In genomic region chr2:105336786-105337121, GRCh38 we compare ENCODE assay signal across 8 cellular contexts. TPM values are rescaled to one million over a fixed set of nuclear protein-coding genes. Genes with fewer than 3 reads are reported as not detected.
DNase-seq lines count a peak whose midpoint lies in the region; ATAC-seq, FAIRE-seq and TF ChIP-seq lines count a peak whose summit lies in the region.

No MANE protein-coding gene starts in this region.

- H3K27me3 ChIP-seq in K562 (ENCODE audit: control insufficient read depth in 2 of 2, insufficient read depth in 2 of 2, low read length in 2 of 2) (no peaks in the 10 kb centered on the region), lower lobe of right lung (ENCODE audit: low read depth) (no peaks in the 10 kb centered on the region), tibial nerve (no peaks in the 10 kb centered on the region)

- H3K9me3 Mint-ChIP-seq in activated T-cell treated with anti-CD3 and anti-CD28 coated beads, Interleukin-2, amount 50 U/mL, for 72 hours: no peaks in the 10 kb centered on the region

- peak overlapping the region; percentile 99 for H3K27ac ChIP-seq in K562 (ENCODE audit: extremely low read depth, low read depth, low read length)
- peak overlapping the region; percentile 96 for H3K27ac ChIP-seq in lower lobe of right lung
- H3K27ac ChIP-seq in tibial nerve: peak overlapping the region; percentile 88 to 97 (median 92)

- H3K9me3 ChIP-seq in K562 (replicated peaks; ENCODE audit: control insufficient read depth, insufficient read depth, low read depth, low read length) (no peaks in the 10 kb centered on the region), lower lobe of right lung (no peaks in the 10 kb centered on the region), tibial nerve (no peaks in the 10 kb centered on the region)

- peak overlapping the region; percentile 98 to 99 for H3K9ac ChIP-seq in K562 (ENCODE audit: insufficient read depth in 1 of 2, low read depth in 2 of 2, low read length in 2 of 2)

- TF ChIP-seq CTCF in K562 (IDR thresholded peaks at IDR 0.05 in 2 of 3, conservative IDR thresholded peaks at IDR 0.05 in 1 of 3; ENCODE audit: insufficient read depth in 2 of 3, low read depth in 1 of 3, low read length in 3 of 3) (no peak), lower lobe of right lung (IDR thresholded peaks at IDR 0.05) (no peak), tibial nerve (IDR thresholded peaks at IDR 0.05) (no peak)

- WGBS in K562 (ENCODE audit: insufficient coverage, low coverage, missing lambda C conversion rate): 0% methylated on average over 7 of the region's 7 CpGs
- 3% methylated on average over 7 of the region's 7 CpGs for WGBS in tibial nerve, 2 donors

- intact Hi-C loops in K562 (cut with micrococcal nuclease) (no loop called here), lower lobe of right lung (cut with DNase I) (no loop called here)

- peak overlapping the region; percentile 60 for H3K4me3 ChIP-seq in K562
- peak overlapping the region; percentile 67 for H3K4me3 ChIP-seq in lower lobe of right lung
- peak overlapping the region; percentile 82 to 95 (median 92) for H3K4me3 ChIP-seq in tibial nerve

- H3K79me2 ChIP-seq in K562 (ENCODE audit: control insufficient read depth, insufficient read depth, low read length): peaks cover 59% of the 10 kb centered on the region

- H3K36me3 ChIP-seq in K562 (ENCODE audit: control insufficient read depth, insufficient read depth, low read length): peaks cover 35% of the 10 kb centered on the region
- H3K36me3 ChIP-seq in lower lobe of right lung: peaks cover 18% of the 10 kb centered on the region
- H3K36me3 ChIP-seq in tibial nerve: peaks cover 0 to 33% (median 7%) of the 10 kb centered on the region in 3 donors

- H3K4me1 ChIP-seq in K562 (replicated peaks in 1 of 2; ENCODE audit: control insufficient read depth in 2 of 2, insufficient read depth in 2 of 2, low read length in 2 of 2): peaks cover 3 to 24% of the 10 kb centered on the region in 2 experiments; a peak in 3 of 5 replicates
- peaks cover 18% of the 10 kb centered on the region for H3K4me1 ChIP-seq in lower lobe of right lung
- peaks cover 0 to 37% (median 15%) of the 10 kb centered on the region in 4 donors for H3K4me1 ChIP-seq in tibial nerve

- no peaks in the 10 kb centered on the region for H3K27me3 Mint-ChIP-seq in activated T-cell treated with anti-CD3 and anti-CD28 coated beads, Interleukin-2, amount 50 U/mL, for 72 hours (ENCODE audit: low read depth)

- no peaks in the 10 kb centered on the region for H3K9me1 ChIP-seq in K562 (ENCODE audit: control insufficient read depth, insufficient read depth, low read length)

- no peak for DNase-seq in activated T-cell treated with anti-CD3 and anti-CD28 coated beads, Interleukin-2, amount 50 U/mL, for 72 hours
- DNase-seq in activated T-cell treated with anti-CD3 and anti-CD28 coated beads, Interleukin-2, amount 50 U/mL, for 1 hour: no peak
- DNase-seq in K562 (ENCODE audit: extremely low read depth in 1 of 4, low spot score in 3 of 4) (no peak), lower lobe of right lung (no peak), tibial nerve (ENCODE audit: low spot score in 2 of 2) (no peak), NCI-H2081 treated with DMSO at 0.1 percent for 48 hours (lab: John Stamatoyannopoulos, UW) (no peak)

- in situ Hi-C loops in K562 (cut with MboI): no loop called here

- H3K36me3 Mint-ChIP-seq in activated T-cell treated with anti-CD3 and anti-CD28 coated beads, Interleukin-2, amount 50 U/mL, for 72 hours (ENCODE audit: insufficient read depth in 2 of 2): peaks cover 5 to 6% of the 10 kb centered on the region in 2 donors

- TF ChIP-seq POLR2A in K562 (conservative IDR thresholded peaks at IDR 0.05) (no peak), tibial nerve (IDR thresholded peaks at IDR 0.05) (no peak)

- no peak for ATAC-seq in activated T-cell treated with anti-CD3 and anti-CD28 coated beads, Interleukin-2, amount 50 U/mL, for 72 hours (replicated peaks in 1 of 2)
- no peak for ATAC-seq in K562
- no peak for ATAC-seq in lower lobe of right lung
- ATAC-seq in HG03159 (IDR thresholded peaks at IDR 0.05; ENCODE audit: unreplicated experiment): no peak
- ATAC-seq in GM19023 (IDR thresholded peaks at IDR 0.05; ENCODE audit: unreplicated experiment): no peak

- CTCF ChIA-PET in K562 (lab: Yijun Ruan, JAX; ENCODE audit: low intra/inter-chr PET ratio): no interaction called here

- TF ChIP-seq EP300 in K562 (IDR thresholded peaks at IDR 0.05; ENCODE audit: low read length) (no peak), tibial nerve (IDR thresholded peaks at IDR 0.05) (no peak)

- H4K20me1 ChIP-seq in K562 (replicated peaks; ENCODE audit: control insufficient read depth, insufficient read depth, low read length): no peaks in the 10 kb centered on the region

- BruUV-seq in K562 (replicated peaks; lab: Mats Ljungman, UMichigan): TSS peak; percentile 86

- H2AFZ ChIP-seq in K562 (ENCODE audit: low read depth, low read length): peak overlapping the region; percentile 100

- peak overlapping the region; percentile 84 for H3K4me2 ChIP-seq in K562 (ENCODE audit: insufficient read depth, low read length)

- no peak for TF ChIP-seq RAD21 in K562 (CRISPR knock-in tag; conservative IDR thresholded peaks at IDR 0.05 in 1 of 2, IDR thresholded peaks at IDR 0.05 in 1 of 2)

- H3K4me3 Mint-ChIP-seq in activated T-cell treated with anti-CD3 and anti-CD28 coated beads, Interleukin-2, amount 50 U/mL, for 72 hours: peak overlapping the region; percentile 87 to 100

- FAIRE-seq in K562 (lab: Jason Lieb, UNC): no peak

- peak overlapping the region; percentile 100 for H3K27ac Mint-ChIP-seq in activated T-cell treated with anti-CD3 and anti-CD28 coated beads, Interleukin-2, amount 50 U/mL, for 72 hours

- H3K4me1 Mint-ChIP-seq in activated T-cell treated with anti-CD3 and anti-CD28 coated beads, Interleukin-2, amount 50 U/mL, for 72 hours (ENCODE audit: low read depth): peaks cover 46% of the 10 kb centered on the region

- POLR2A ChIA-PET in K562 (lab: Yijun Ruan, JAX): interaction anchor here (1.8 to 2.0 kb wide), 2 partner anchors 13 to 23 kb away, joined by 5 to 7 read pairs; no protein-coding TSS in a partner anchor

TF ChIP-seq in K562, 482 proteins besides CTCF, POLR2A, EP300 and RAD21:
- TF ChIP-seq SMAD1 (IDR thresholded peaks at IDR 0.05; ENCODE audit: low read depth, low read length, partially characterized antibody) (no peak), GTF2E2 (tag; IDR thresholded peaks at IDR 0.05) (peak; percentile 82; the same call in 1 of the 2 replicates), ZKSCAN8 (CRISPR knock-in tag; IDR thresholded peaks at IDR 0.05) (peak; percentile 68; the same call in 1 of the 2 replicates), SMARCC2 (IDR thresholded peaks at IDR 0.05; ENCODE audit: low read depth) (0 out of 2 replicates have a peak, but pooled peaks have one; percentile 28)
TF ChIP-seq in K562: peak in this region for 3.

RNA-seq across cellular contexts. Expression of gene C2orf49, which starts 0.6 kb away (rescaled TPM):
- total RNA-seq in activated T-cell treated with anti-CD3 and anti-CD28 coated beads, Interleukin-2, amount 50 U/mL, for 72 hours: 10 to 100 TPM; 15.9 to 18.9 TPM
- total RNA-seq in K562 (2011; cell fraction: chromatin; rRNA removed; ENCODE audit: low replicate concordance): 10.0 and 22.3 TPM in 2 replicates
- 7.4 and 7.7 TPM in 2 replicates for total RNA-seq in K562 (2011; cell fraction: nucleolus; rRNA removed)
- total RNA-seq in K562 (2011; cell fraction: nucleoplasm; rRNA removed): 15.1 and 30.0 TPM in 2 replicates
- total RNA-seq in K562 (2014; rRNA removed): 16.2 and 22.8 TPM in 2 replicates
- total RNA-seq in K562 (2014; rRNA removed; fragmentation: Illumina TruSeq; extraction: Trizol): 26.2 and 27.8 TPM in 2 replicates
- total RNA-seq in K562 (2015; rRNA removed; fragmentation: Illumina TruSeq; extraction: Trizol): 22.6 and 25.6 TPM in 2 replicates
- total RNA-seq in K562 (2021): 17.9 and 18.2 TPM in 2 replicates
- polyA plus RNA-seq in K562 (2011; rRNA removed): 27.6 and 32.7 TPM in 2 replicates
- 4.5 and 13.5 TPM in 2 replicates for polyA plus RNA-seq in K562 (2011; cell fraction: cytosol; rRNA removed)
- polyA plus RNA-seq in K562 (2011; cell fraction: nucleus; rRNA removed): 12.1 and 18.5 TPM in 2 replicates
- 18.0 and 22.4 TPM in 2 replicates for polyA plus RNA-seq in K562 (2012)
- polyA plus RNA-seq in K562 (2014; fragmentation: Illumina TruSeq; extraction: Trizol): 33.0 and 38.2 TPM in 2 replicates
- polyA plus RNA-seq in K562 (2014; fragmentation: Nextera tagmentation; extraction: Ambion mirVana): 10 to 100 TPM; 20.4 to 24.2 TPM
- polyA plus RNA-seq in K562 (2014; rRNA removed): 24.0 and 28.9 TPM in 2 replicates
- polyA minus RNA-seq in K562 (2011; rRNA and poly(A)+ RNA removed): 16.1 and 16.6 TPM in 2 replicates
- 7.7 and 8.6 TPM in 2 replicates for polyA minus RNA-seq in K562 (2011; cell fraction: cytosol; rRNA and poly(A)+ RNA removed)
- polyA minus RNA-seq in K562 (2011; cell fraction: nucleus; rRNA and poly(A)+ RNA removed): 8.3 and 13.3 TPM in 2 replicates
- total RNA-seq in lower lobe of right lung: 18.3 TPM
- total RNA-seq in tibial nerve: 10 to 100 TPM; 17.1 to 24.0 (median 20.4) TPM

RNA-seq across cellular contexts. Expression of gene TGFBRAP1, which starts 7.2 kb away (rescaled TPM):
- 10 to 100 TPM; 13.8 to 21.5 TPM for total RNA-seq in activated T-cell treated with anti-CD3 and anti-CD28 coated beads, Interleukin-2, amount 50 U/mL, for 72 hours
- 12.6 and 19.3 TPM in 2 replicates for total RNA-seq in K562 (2011; cell fraction: chromatin; rRNA removed; ENCODE audit: low replicate concordance)
- total RNA-seq in K562 (2011; cell fraction: nucleolus; rRNA removed): 11.0 and 11.4 TPM in 2 replicates
- 9.5 and 11.0 TPM in 2 replicates for total RNA-seq in K562 (2011; cell fraction: nucleoplasm; rRNA removed)
- total RNA-seq in K562 (2014; rRNA removed) (12.2 and 14.8 TPM in 2 replicates), K562 (2014; rRNA removed; fragmentation: Illumina TruSeq; extraction: Trizol) (10.1 and 11.0 TPM in 2 replicates), K562 (2015; rRNA removed; fragmentation: Illumina TruSeq; extraction: Trizol) (12.8 and 13.0 TPM in 2 replicates), K562 (2021) (18.0 and 19.6 TPM in 2 replicates), lower lobe of right lung (19.4 TPM), tibial nerve (10 to 100 TPM; 20.9 to 30.8 (median 23.2) TPM)
- polyA plus RNA-seq in K562 (2011; rRNA removed) (8.9 TPM in 2 replicates), K562 (2014; fragmentation: Illumina TruSeq; extraction: Trizol) (15.5 and 16.0 TPM in 2 replicates), K562 (2014; fragmentation: Nextera tagmentation; extraction: Ambion mirVana) (1 to 10 TPM; 3.7 to 4.3 TPM), K562 (2014; rRNA removed) (10.5 and 13.8 TPM in 2 replicates)
- 9.1 and 10.5 TPM in 2 replicates for polyA plus RNA-seq in K562 (2011; cell fraction: cytosol; rRNA removed)
- 14.7 and 21.4 TPM in 2 replicates for polyA plus RNA-seq in K562 (2011; cell fraction: nucleus; rRNA removed)
- 11.4 and 13.0 TPM in 2 replicates for polyA plus RNA-seq in K562 (2012)
- 9.3 and 11.3 TPM in 2 replicates for polyA minus RNA-seq in K562 (2011; rRNA and poly(A)+ RNA removed)
- 9.6 and 10.6 TPM in 2 replicates for polyA minus RNA-seq in K562 (2011; cell fraction: cytosol; rRNA and poly(A)+ RNA removed)
- 8.6 and 9.9 TPM in 2 replicates for polyA minus RNA-seq in K562 (2011; cell fraction: nucleus; rRNA and poly(A)+ RNA removed)
